In genomic region chr1:155309423-155310021, GRCh38 we compare ENCODE assay signal across 8 cellular contexts. TPM values are rescaled to one million over a fixed set of nuclear protein-coding genes. Genes with fewer than 3 reads are reported as not detected.
A peak's percentile ranks its signal among the peaks of the same experiment; 100 is the strongest.
DNase-seq lines count a peak whose midpoint lies in the region; ATAC-seq and TF ChIP-seq lines count a peak whose summit lies in the region.

No MANE protein-coding gene starts in this region.

- CTCF ChIA-PET in GM10248 (lab: Yijun Ruan, JAX) = interaction anchor here (2.0 to 3.6 kb wide), 2 partner anchors 12 to 59 kb away, joined by 8 to 20 read pairs; no protein-coding TSS in a partner anchor

- H3K4me1 ChIP-seq in gastroesophageal sphincter (peaks cover 0 to 32% (median 14%) of the 10 kb centered on the region in 3 donors), psoas muscle (peaks cover 9% of the 10 kb centered on the region)

- H3K36me3 ChIP-seq in gastroesophageal sphincter = peaks cover 0 to 42% of the 10 kb centered on the region in 2 donors
- H3K36me3 ChIP-seq in psoas muscle (ENCODE audit: insufficient read depth in 1 of 2, low read depth in 1 of 2) = peaks cover 3 to 42% of the 10 kb centered on the region in 2 donors

- ATAC-seq in gastroesophageal sphincter (no peak), psoas muscle (no peak), GM18909 (IDR thresholded peaks at IDR 0.05; ENCODE audit: poor library complexity, unreplicated experiment) (no peak)

- TF ChIP-seq EP300 in gastroesophageal sphincter (IDR thresholded peaks at IDR 0.05) = no peak

- TF ChIP-seq POLR2A in gastroesophageal sphincter (IDR thresholded peaks at IDR 0.05) = no peak

- H3K4me1 Mint-ChIP-seq in activated T-cell treated with anti-CD3 and anti-CD28 coated beads, Interleukin-2, amount 50 U/mL, for 24 hours (ENCODE audit: low read depth) = peaks cover 41% of the 10 kb centered on the region

- intact Hi-C loops in psoas muscle (cut with DNase I) = loop anchor here in 1 of 2 donors (5.0 kb wide), 1 partner anchor 37 kb away; the partner anchor contains the start of gene CLK2

- H3K27ac Mint-ChIP-seq in activated T-cell treated with anti-CD3 and anti-CD28 coated beads, Interleukin-2, amount 50 U/mL, for 24 hours = peak overlapping the region; percentile 98

- peaks cover 56% of the 10 kb centered on the region for H3K36me3 Mint-ChIP-seq in activated T-cell treated with anti-CD3 and anti-CD28 coated beads, Interleukin-2, amount 50 U/mL, for 24 hours (ENCODE audit: low read depth)

- POLR2A ChIA-PET in GM10248 (lab: Yijun Ruan, JAX) = no interaction called here

- H3K4me3 ChIP-seq in gastroesophageal sphincter (peak overlapping the region; percentile 61 to 76), psoas muscle (peak overlapping the region; percentile 81)

- H3K27ac ChIP-seq in VCaP (peak overlapping the region; percentile 88), gastroesophageal sphincter (peak overlapping the region in 3 of 4 donors; percentile 89 to 91 (median 89)), psoas muscle (peak overlapping the region; percentile 87)

- TF ChIP-seq CTCF in VCaP (conservative IDR thresholded peaks at IDR 0.05) (no peak), gastroesophageal sphincter (IDR thresholded peaks at IDR 0.05) (no peak), psoas muscle (IDR thresholded peaks at IDR 0.05) (no peak), GM10248 (IDR thresholded peaks at IDR 0.05; ENCODE audit: control extremely low read depth, extremely low read depth, low read depth, missing control alignments) (no peak)

- no peaks in the 10 kb centered on the region for H3K9me3 Mint-ChIP-seq in activated T-cell treated with anti-CD3 and anti-CD28 coated beads, Interleukin-2, amount 50 U/mL, for 24 hours

- WGBS in gastroesophageal sphincter (ENCODE audit: low coverage in 1 of 2), 2 donors = 0 to 6% methylated on average over 3 of the region's 11 CpGs
- WGBS in psoas muscle, 3 donors = 11 to 16% (median 12%) methylated on average over 11 of the region's 11 CpGs

- no peaks in the 10 kb centered on the region for H3K9me3 ChIP-seq in gastroesophageal sphincter
- no peaks in the 10 kb centered on the region for H3K9me3 ChIP-seq in psoas muscle

- H3K4me3 Mint-ChIP-seq in activated T-cell treated with anti-CD3 and anti-CD28 coated beads, Interleukin-2, amount 50 U/mL, for 24 hours = peak overlapping the region; percentile 98

- H3K27me3 ChIP-seq in gastroesophageal sphincter (no peaks in the 10 kb centered on the region), psoas muscle (ENCODE audit: insufficient read depth in 3 of 3, low read length in 2 of 3) (no peaks in the 10 kb centered on the region)

- no peaks in the 10 kb centered on the region for H3K27me3 Mint-ChIP-seq in activated T-cell treated with anti-CD3 and anti-CD28 coated beads, Interleukin-2, amount 50 U/mL, for 24 hours

- DNase-seq in activated T-cell treated with anti-CD3 and anti-CD28 coated beads, Interleukin-2, amount 50 U/mL, for 24 hours = peak; percentile 36
- DNase-seq in activated T-cell treated with anti-CD3 and anti-CD28 coated beads, Interleukin-2, amount 50 U/mL, for 1 hour = no peak
- no peak for DNase-seq in psoas muscle
- DNase-seq in NCI-H774 (lab: John Stamatoyannopoulos, UW) = no peak
- no peak for DNase-seq in GM10248 (ENCODE audit: extremely low spot score)

RNA-seq across cellular contexts. Expression of gene FDPS, which starts 0.9 kb away (rescaled TPM):
- total RNA-seq in gastroesophageal sphincter (100 to 1,000 TPM in 1 of 4 donors, 10 to 100 TPM in 3; 71.2 to 125 (median 81.0) TPM), psoas muscle (10 to 100 TPM; 46.2 to 60.8 (median 48.8) TPM)
- polyA plus RNA-seq in psoas muscle = 10 to 100 TPM; 53.7 to 85.2 (median 54.9) TPM

RNA-seq across cellular contexts. Expression of gene PKLR, which starts 8.3 kb away (rescaled TPM):
- total RNA-seq in gastroesophageal sphincter (not detected), psoas muscle (not detected)
- polyA plus RNA-seq in psoas muscle = under 1 TPM in 1 of 3 donors, not detected in 2; 0.01 TPM

RNA-seq across cellular contexts. Expression of gene RUSC1, which starts 11.2 kb away (rescaled TPM):
- 10 to 100 TPM; 10.8 to 34.2 (median 24.4) TPM for total RNA-seq in gastroesophageal sphincter
- total RNA-seq in psoas muscle = 10 to 100 TPM in 1 of 4 donors, 1 to 10 TPM in 3; 6.5 to 14.2 (median 8.7) TPM
- polyA plus RNA-seq in psoas muscle = 10 to 100 TPM; 10.3 to 21.6 (median 16.4) TPM

RNA-seq across cellular contexts. Expression of gene HCN3, which starts 32.3 kb away (rescaled TPM):
- total RNA-seq in gastroesophageal sphincter (1 to 10 TPM in 3 of 4 donors, under 1 TPM in 1; 0.47 to 2.2 (median 1.6) TPM), psoas muscle (under 1 TPM in 3 of 4 donors, not detected in 1; 0.27 to 0.82 (median 0.32) TPM)
- under 1 TPM; 0.38 to 0.97 (median 0.52) TPM for polyA plus RNA-seq in psoas muscle

RNA-seq across cellular contexts. Expression of gene CLK2, which starts 36.2 kb away (rescaled TPM):
- total RNA-seq in gastroesophageal sphincter (10 to 100 TPM; 14.4 to 51.4 (median 32.9) TPM), psoas muscle (10 to 100 TPM; 11.7 to 28.5 (median 22.7) TPM)
- 10 to 100 TPM; 15.2 to 20.9 (median 15.3) TPM for polyA plus RNA-seq in psoas muscle
